Comparison of ENCODE assay signal across 8 cellular contexts in the genomic region with DNA sequence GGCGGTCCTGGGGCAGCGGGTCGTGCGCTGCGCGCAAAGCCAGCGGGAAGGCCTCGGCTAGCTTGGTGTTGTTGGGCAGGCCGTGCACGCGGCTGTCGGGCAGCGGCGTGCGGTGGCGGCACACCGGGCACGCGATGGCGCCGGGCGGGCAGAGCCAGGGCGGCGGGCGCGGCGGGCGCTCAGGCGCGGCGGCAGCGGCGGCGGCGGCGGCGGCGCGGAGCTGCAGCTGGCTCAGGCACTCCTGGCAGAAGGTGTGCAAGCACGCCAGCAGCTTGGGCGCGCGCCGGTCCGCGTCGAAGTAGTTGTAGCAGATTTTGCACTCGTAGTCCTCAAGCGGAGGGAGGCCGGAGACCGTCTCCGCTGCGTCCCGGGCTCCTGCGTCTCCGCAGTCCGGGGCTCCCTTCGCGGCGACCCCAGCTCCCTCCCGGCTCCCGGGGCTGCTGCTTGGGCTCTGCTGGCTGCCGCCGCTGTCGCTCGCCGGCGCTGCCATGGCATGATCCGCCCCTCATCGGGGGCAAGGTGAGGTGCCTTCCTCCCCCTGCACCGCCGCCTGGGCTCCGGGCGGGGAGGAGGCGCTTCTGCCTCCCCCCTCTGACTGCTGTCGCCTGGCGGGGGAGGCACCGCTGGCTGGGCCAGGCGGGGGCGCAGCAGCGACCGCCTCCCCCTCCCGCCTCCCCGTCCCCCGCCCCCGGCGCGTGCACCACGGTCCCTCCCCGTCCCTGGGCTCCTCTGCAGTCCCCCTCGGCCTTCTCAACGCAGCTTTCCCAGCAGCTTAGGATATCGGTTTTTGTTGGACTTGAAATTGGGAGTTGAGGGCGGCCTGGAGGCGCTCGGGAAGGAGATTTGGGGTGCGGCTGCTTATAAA.
DNase-seq lines count a peak whose midpoint lies in the region; ATAC-seq and TF ChIP-seq lines count a peak whose summit lies in the region.

No MANE protein-coding gene starts in this region.

- peaks cover 88% of the 10 kb centered on the region for H3K27me3 ChIP-seq in iPS-18a (ENCODE audit: control insufficient read depth, insufficient read depth, low read length)

- H3K4me1 ChIP-seq in iPS-18a (ENCODE audit: control insufficient read depth, low read depth, low read length): peaks cover 11% of the 10 kb centered on the region

- no peak overlapping the region for H3K27ac ChIP-seq in iPS-18a (ENCODE audit: low read length)

- DNase-seq in ACHN (peak; percentile 31), NCI-H1092 treated with DMSO at 0.1 percent for 48 hours (lab: John Stamatoyannopoulos, UW) (peak; percentile 86), CD1c-positive myeloid dendritic cell (ENCODE audit: extremely low spot score) (no peak)
- no peak for DNase-seq in activated naive CD8-positive, alpha-beta T cell treated with anti-CD3 and anti-CD28 coated beads, Interleukin-2, amount 50 U/mL, for 24 hours
- peak; percentile 40 for DNase-seq in stimulated activated CD8-positive, alpha-beta memory T cell treated with anti-CD3 and anti-CD28 coated beads, Interleukin-4, amount 100 ng/mL, for 48 hours

- H3K4me1 Mint-ChIP-seq in activated naive CD8-positive, alpha-beta T cell treated with anti-CD3 and anti-CD28 coated beads, Interleukin-2, amount 50 U/mL, for 24 hours: peaks cover 7% of the 10 kb centered on the region

- H3K27me3 Mint-ChIP-seq in activated naive CD8-positive, alpha-beta T cell treated with anti-CD3 and anti-CD28 coated beads, Interleukin-2, amount 50 U/mL, for 24 hours: peaks cover 56% of the 10 kb centered on the region

- H3K27ac Mint-ChIP-seq in activated naive CD8-positive, alpha-beta T cell treated with anti-CD3 and anti-CD28 coated beads, Interleukin-2, amount 50 U/mL, for 24 hours: no peak overlapping the region

- H3K36me3 Mint-ChIP-seq in activated naive CD8-positive, alpha-beta T cell treated with anti-CD3 and anti-CD28 coated beads, Interleukin-2, amount 50 U/mL, for 24 hours (ENCODE audit: low read depth): no peaks in the 10 kb centered on the region

- peak overlapping the region; percentile 53 for H3K4me3 ChIP-seq in GM12875 (ENCODE audit: low read depth, low read length)
- peak overlapping the region; percentile 65 for H3K4me3 ChIP-seq in iPS-18a (ENCODE audit: low read length)

- ATAC-seq in HG02571 (IDR thresholded peaks at IDR 0.05; ENCODE audit: unreplicated experiment): peak; percentile 39
- ATAC-seq in activated naive CD8-positive, alpha-beta T cell treated with anti-CD3 and anti-CD28 coated beads, Interleukin-2, amount 50 U/mL, for 24 hours: peak; percentile 11

- H3K9me3 ChIP-seq in iPS-18a (ENCODE audit: control insufficient read depth, low read depth, low read length): no peaks in the 10 kb centered on the region

- H3K9ac ChIP-seq in iPS-18a (ENCODE audit: low read length): peak overlapping the region; percentile 36

- in situ Hi-C loops in ACHN (cut with HindIII; ENCODE audit: low pct_ligation_motif_present, low pct_unique_long_range_greater_than_20kb, low sequenced_read_pairs): loop anchor here (25.0 kb wide), 1 partner anchor 242 kb away; no protein-coding TSS in a partner anchor

- no peaks in the 10 kb centered on the region for H3K9me3 Mint-ChIP-seq in activated naive CD8-positive, alpha-beta T cell treated with anti-CD3 and anti-CD28 coated beads, Interleukin-2, amount 50 U/mL, for 24 hours

- no peaks in the 10 kb centered on the region for H3K36me3 ChIP-seq in iPS-18a (ENCODE audit: control insufficient read depth, low read depth, low read length)

- TF ChIP-seq CTCF in GM12875 (IDR thresholded peaks at IDR 0.05; ENCODE audit: borderline replicate concordance, insufficient read depth, low read depth, low read length): 0 out of 2 replicates have a peak, but pooled peaks have one; percentile 4

- H3K4me3 Mint-ChIP-seq in activated naive CD8-positive, alpha-beta T cell treated with anti-CD3 and anti-CD28 coated beads, Interleukin-2, amount 50 U/mL, for 24 hours: peak overlapping the region; percentile 63

Comparison
In these comparisons a context has a peak if more than half of its experiments do, and no peak if none do; other contexts are left out.
1. DNase-seq: peak in ACHN (single experiment), NCI-H1092 treated with DMSO at 0.1 percent for 48 hours (single experiment) and stimulated activated CD8-positive, alpha-beta memory T cell treated with anti-CD3 and anti-CD28 coated beads, Interleukin-4, amount 100 ng/mL, for 48 hours (single experiment); none in activated naive CD8-positive, alpha-beta T cell treated with anti-CD3 and anti-CD28 coated beads, Interleukin-2, amount 50 U/mL, for 24 hours (single experiment) and CD1c-positive myeloid dendritic cell (single experiment).